1 cellular context compared by ENCODE assay signal in the genomic region with DNA sequence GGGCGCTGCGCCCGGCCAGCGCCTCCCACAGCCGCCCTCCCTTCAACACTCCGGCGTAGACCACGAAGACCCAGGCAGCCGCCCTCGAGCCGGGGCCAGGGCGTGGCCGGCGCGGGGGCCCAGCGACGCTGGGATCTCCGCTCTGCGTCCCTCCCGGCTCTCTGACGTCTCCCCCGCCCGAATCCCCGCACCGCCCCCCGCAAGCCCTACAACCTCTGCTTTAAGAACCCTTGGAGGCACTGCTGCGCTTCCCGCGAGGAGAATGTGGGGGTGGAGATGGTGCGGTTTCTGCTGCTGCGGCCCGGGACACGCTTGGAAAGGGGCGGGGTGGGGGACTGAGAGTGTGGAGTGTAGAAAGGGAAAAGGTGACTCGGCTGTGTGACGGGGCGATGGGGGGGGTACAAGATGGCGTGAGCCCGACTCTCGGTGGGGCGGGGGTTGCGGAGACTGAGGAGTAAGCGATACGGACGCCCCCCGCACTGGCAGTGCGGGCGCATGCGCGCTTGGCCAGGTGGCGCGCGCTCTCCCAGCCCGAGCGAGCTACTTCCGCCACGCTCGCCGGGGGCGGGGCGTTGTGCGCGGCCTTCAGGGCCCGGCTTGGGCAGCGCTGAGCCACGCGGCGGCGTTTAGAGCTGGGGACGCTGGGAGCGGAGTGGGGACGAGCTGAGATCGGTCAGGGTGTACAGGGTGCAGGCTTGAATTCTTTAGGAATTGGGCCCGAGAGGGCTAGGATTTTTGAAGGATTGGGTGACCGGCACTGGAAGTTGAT.
A peak's percentile ranks its signal among the peaks of the same experiment; 100 is the strongest.
TF ChIP-seq lines count a peak whose summit lies in the region.

Gene SUPT3H, minus strand, starts transcription at position 380 of the 769 bp plus-strand sequence.

TF ChIP-seq in HepG2, 621 proteins besides CTCF, POLR2A, EP300 and RAD21 (continued from another document and continues in another):
- TF ChIP-seq ZNF674 (CRISPR knock-in tag; IDR thresholded peaks at IDR 0.05; ENCODE audit: low read depth): no peak; the same call in 1 of the 2 replicates
- TF ChIP-seq, protein P1, sequence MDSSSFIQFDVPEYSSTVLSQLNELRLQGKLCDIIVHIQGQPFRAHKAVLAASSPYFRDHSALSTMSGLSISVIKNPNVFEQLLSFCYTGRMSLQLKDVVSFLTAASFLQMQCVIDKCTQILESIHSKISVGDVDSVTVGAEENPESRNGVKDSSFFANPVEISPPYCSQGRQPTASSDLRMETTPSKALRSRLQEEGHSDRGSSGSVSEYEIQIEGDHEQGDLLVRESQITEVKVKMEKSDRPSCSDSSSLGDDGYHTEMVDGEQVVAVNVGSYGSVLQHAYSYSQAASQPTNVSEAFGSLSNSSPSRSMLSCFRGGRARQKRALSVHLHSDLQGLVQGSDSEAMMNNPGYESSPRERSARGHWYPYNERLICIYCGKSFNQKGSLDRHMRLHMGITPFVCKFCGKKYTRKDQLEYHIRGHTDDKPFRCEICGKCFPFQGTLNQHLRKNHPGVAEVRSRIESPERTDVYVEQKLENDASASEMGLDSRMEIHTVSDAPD (CRISPR knock-in tag; IDR thresholded peaks at IDR 0.05): peak; percentile 74; the same call in 1 of the 2 replicates
- peak; percentile 77 for TF ChIP-seq KMT2B (CRISPR knock-in tag; IDR thresholded peaks at IDR 0.05)
- TF ChIP-seq CEBPB (IDR thresholded peaks at IDR 0.05; ENCODE audit: borderline replicate concordance, low read depth, low read length): no peak
- TF ChIP-seq ATF7 (IDR thresholded peaks at IDR 0.05): no peak
- TF ChIP-seq ATF7 (CRISPR knock-in tag; IDR thresholded peaks at IDR 0.05): 0 out of 2 replicates have a peak, but pooled peaks have one; percentile 15
- no peak for TF ChIP-seq ATF1 (CRISPR knock-in tag; IDR thresholded peaks at IDR 0.05)
- TF ChIP-seq, protein P2, sequence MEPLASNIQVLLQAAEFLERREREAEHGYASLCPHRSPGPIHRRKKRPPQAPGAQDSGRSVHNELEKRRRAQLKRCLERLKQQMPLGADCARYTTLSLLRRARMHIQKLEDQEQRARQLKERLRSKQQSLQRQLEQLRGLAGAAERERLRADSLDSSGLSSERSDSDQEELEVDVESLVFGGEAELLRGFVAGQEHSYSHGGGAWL (CRISPR knock-in tag; IDR thresholded peaks at IDR 0.05): peak; percentile 59
- TF ChIP-seq, protein P3, sequence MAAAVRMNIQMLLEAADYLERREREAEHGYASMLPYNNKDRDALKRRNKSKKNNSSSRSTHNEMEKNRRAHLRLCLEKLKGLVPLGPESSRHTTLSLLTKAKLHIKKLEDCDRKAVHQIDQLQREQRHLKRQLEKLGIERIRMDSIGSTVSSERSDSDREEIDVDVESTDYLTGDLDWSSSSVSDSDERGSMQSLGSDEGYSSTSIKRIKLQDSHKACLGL (CRISPR knock-in tag; IDR thresholded peaks at IDR 0.05): peak; percentile 74
- TF ChIP-seq ZNF296 (CRISPR knock-in tag; conservative IDR thresholded peaks at IDR 0.05): no peak; the same call in 1 of the 2 replicates
- TF ChIP-seq ZBTB3 (CRISPR knock-in tag; IDR thresholded peaks at IDR 0.05; ENCODE audit: borderline replicate concordance, low read depth): peak; percentile 72; the same call in 1 of the 2 replicates
- no peak for TF ChIP-seq ZNF644 (CRISPR knock-in tag; IDR thresholded peaks at IDR 0.05; ENCODE audit: low read depth)
- no peak for TF ChIP-seq ZNF841 (CRISPR knock-in tag; IDR thresholded peaks at IDR 0.05; ENCODE audit: borderline replicate concordance)
- 0 out of 2 replicates have a peak, but pooled peaks have one; percentile 60 for TF ChIP-seq ZNF30 (CRISPR knock-in tag; IDR thresholded peaks at IDR 0.05)
- TF ChIP-seq ZNF687 (CRISPR knock-in tag; IDR thresholded peaks at IDR 0.05): peak; percentile 98
- no peak for TF ChIP-seq CBX2 (IDR thresholded peaks at IDR 0.05; ENCODE audit: low read depth, low read length)
- TF ChIP-seq CBX2 (CRISPR knock-in tag; IDR thresholded peaks at IDR 0.05; ENCODE audit: low read depth): 0 out of 2 replicates have a peak, but pooled peaks have one; percentile 90
- TF ChIP-seq HBP1 (CRISPR knock-in tag; IDR thresholded peaks at IDR 0.05; ENCODE audit: low read depth): peak; percentile 92
- 0 out of 2 replicates have a peak, but pooled peaks have one; percentile 40 for TF ChIP-seq DMTF1 (CRISPR knock-in tag; IDR thresholded peaks at IDR 0.05)
- peak; percentile 95; the same call in 1 of the 2 replicates for TF ChIP-seq SMAD1 (CRISPR knock-in tag; IDR thresholded peaks at IDR 0.05; ENCODE audit: borderline replicate concordance, low read depth)
- peak; percentile 73 for TF ChIP-seq ZNF510 (CRISPR knock-in tag; IDR thresholded peaks at IDR 0.05; ENCODE audit: low read depth)
- TF ChIP-seq ZNF672 (CRISPR knock-in tag; IDR thresholded peaks at IDR 0.05): no peak
- 0 out of 2 replicates have a peak, but pooled peaks have one; percentile 66 for TF ChIP-seq CAMTA2 (CRISPR knock-in tag; IDR thresholded peaks at IDR 0.05; ENCODE audit: borderline replicate concordance)
- TF ChIP-seq, protein P4, sequence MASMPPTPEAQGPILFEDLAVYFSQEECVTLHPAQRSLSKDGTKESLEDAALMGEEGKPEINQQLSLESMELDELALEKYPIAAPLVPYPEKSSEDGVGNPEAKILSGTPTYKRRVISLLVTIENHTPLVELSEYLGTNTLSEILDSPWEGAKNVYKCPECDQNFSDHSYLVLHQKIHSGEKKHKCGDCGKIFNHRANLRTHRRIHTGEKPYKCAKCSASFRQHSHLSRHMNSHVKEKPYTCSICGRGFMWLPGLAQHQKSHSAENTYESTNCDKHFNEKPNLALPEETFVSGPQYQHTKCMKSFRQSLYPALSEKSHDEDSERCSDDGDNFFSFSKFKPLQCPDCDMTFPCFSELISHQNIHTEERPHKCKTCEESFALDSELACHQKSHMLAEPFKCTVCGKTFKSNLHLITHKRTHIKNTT (CRISPR knock-in tag; IDR thresholded peaks at IDR 0.05): no peak
- no peak for TF ChIP-seq ZNF382 (CRISPR knock-in tag; IDR thresholded peaks at IDR 0.05; ENCODE audit: borderline replicate concordance)
- TF ChIP-seq BORCS8-MEF2B (CRISPR knock-in tag; IDR thresholded peaks at IDR 0.05): peak; percentile 97
- no peak; the same call in 1 of the 2 replicates for TF ChIP-seq ZFP36L2 (CRISPR knock-in tag; IDR thresholded peaks at IDR 0.05)
- peak; percentile 87 for TF ChIP-seq SP4 (CRISPR knock-in tag; IDR thresholded peaks at IDR 0.05)
- peak; percentile 28; the same call in 1 of the 2 replicates for TF ChIP-seq CREM (IDR thresholded peaks at IDR 0.05)
- TF ChIP-seq CREM (CRISPR knock-in tag; IDR thresholded peaks at IDR 0.05): no peak
- TF ChIP-seq ZNF354B (CRISPR knock-in tag; IDR thresholded peaks at IDR 0.05): peak; percentile 95
- peak; percentile 78 for TF ChIP-seq SMAD3 (CRISPR knock-in tag; IDR thresholded peaks at IDR 0.05)
- TF ChIP-seq RFX5 (IDR thresholded peaks at IDR 0.05; ENCODE audit: low read depth, low read length): peak; percentile 29; the same call in 1 of the 2 replicates
- peak; percentile 91; the same call in 1 of the 2 replicates for TF ChIP-seq HINFP (CRISPR knock-in tag; IDR thresholded peaks at IDR 0.05; ENCODE audit: low read depth)
- TF ChIP-seq ZNF556 (CRISPR knock-in tag; IDR thresholded peaks at IDR 0.05; ENCODE audit: borderline replicate concordance): peak; percentile 82; the same call in 1 of the 2 replicates
- peak; percentile 90; the same call in 1 of the 2 replicates for TF ChIP-seq ZNF558 (CRISPR knock-in tag; IDR thresholded peaks at IDR 0.05; ENCODE audit: borderline replicate concordance)
- TF ChIP-seq FLYWCH1 (CRISPR knock-in tag; IDR thresholded peaks at IDR 0.05): peak; percentile 93; the same call in 1 of the 2 replicates
- TF ChIP-seq ZNF124 (CRISPR knock-in tag; IDR thresholded peaks at IDR 0.05): peak; percentile 33; the same call in 1 of the 2 replicates
- TF ChIP-seq ZNF660 (CRISPR knock-in tag; IDR thresholded peaks at IDR 0.05; ENCODE audit: borderline replicate concordance, low read depth): no peak
- TF ChIP-seq BCL6 (CRISPR knock-in tag; IDR thresholded peaks at IDR 0.05): peak; percentile 85
- peak; percentile 32; the same call in 1 of the 2 replicates for TF ChIP-seq RNF219 (CRISPR knock-in tag; IDR thresholded peaks at IDR 0.05)
